Comparison of ENCODE assay signal across 16 cellular contexts in genomic region chr5:168002116-168002515, GRCh38.
DNase-seq lines count a peak whose midpoint lies in the region; ATAC-seq lines count a peak whose summit lies in the region.
"Had no signal": no experiment of that assay in that cellular context is flagged by ENCODE, and none has a peak within 500 bp of the region (broad histone marks: within the 10 kb centered on the region; RNA-seq: fewer than 3 reads in every experiment).

No MANE protein-coding gene starts in this region.

- H3K4me3 ChIP-seq in skeletal muscle cell (ENCODE audit: low read depth, low read length) = no peak overlapping the region
- H3K4me3 ChIP-seq: A549 had no signal

- no peaks in the 10 kb centered on the region for H3K9me3 Mint-ChIP-seq in activated naive CD8-positive, alpha-beta T cell treated with anti-CD3 and anti-CD28 coated beads, Interleukin-2, amount 50 U/mL, for 24 hours
- H3K9me3 Mint-ChIP-seq: CD4-positive, alpha-beta T cell; H9 had no signal

- no peak overlapping the region for H3K4me3 Mint-ChIP-seq in activated naive CD8-positive, alpha-beta T cell treated with anti-CD3 and anti-CD28 coated beads, Interleukin-2, amount 50 U/mL, for 24 hours
- H3K4me3 Mint-ChIP-seq: CD4-positive, alpha-beta T cell; H9 had no signal

- H3K4me1 Mint-ChIP-seq in activated naive CD8-positive, alpha-beta T cell treated with anti-CD3 and anti-CD28 coated beads, Interleukin-2, amount 50 U/mL, for 24 hours = no peaks in the 10 kb centered on the region

- H3K36me3 Mint-ChIP-seq in activated naive CD8-positive, alpha-beta T cell treated with anti-CD3 and anti-CD28 coated beads, Interleukin-2, amount 50 U/mL, for 24 hours (ENCODE audit: low read depth) = no peaks in the 10 kb centered on the region

- ATAC-seq in esophagus mucosa (peak; percentile 56), GM18861 (IDR thresholded peaks at IDR 0.05; ENCODE audit: unreplicated experiment) (no peak)
- no peak for ATAC-seq in activated naive CD8-positive, alpha-beta T cell treated with anti-CD3 and anti-CD28 coated beads, Interleukin-2, amount 50 U/mL, for 24 hours
- ATAC-seq: A549, HepG2 had no signal

- DNase-seq in NCI-H2107 treated with DMSO at 0.1 percent for 48 hours (lab: John Stamatoyannopoulos, UW; ENCODE audit: unreplicated experiment) = peak; percentile 48
- DNase-seq in NCI-H2107 (lab: John Stamatoyannopoulos, UW) = no peak
- DNase-seq in NCI-H69 (lab: John Stamatoyannopoulos, UW) = peak; percentile 90
- DNase-seq in skeletal muscle cell (ENCODE audit: low read depth) = peak; percentile 38
- DNase-seq in activated naive CD8-positive, alpha-beta T cell treated with anti-CD3 and anti-CD28 coated beads, Interleukin-2, amount 50 U/mL, for 24 hours = no peak
- no peak for DNase-seq in activated CD4-positive, alpha-beta T cell treated with anti-CD3 and anti-CD28 coated beads, Interleukin-2, amount 50 U/mL, for 1 hour
- DNase-seq: AML-193; Caco-2; CD4-positive, alpha-beta T cell; GDM1; GOT3; H9 had no signal

- no peaks in the 10 kb centered on the region for H3K27me3 Mint-ChIP-seq in activated naive CD8-positive, alpha-beta T cell treated with anti-CD3 and anti-CD28 coated beads, Interleukin-2, amount 50 U/mL, for 24 hours
- H3K27me3 Mint-ChIP-seq: CD4-positive, alpha-beta T cell had no signal

- H3K27ac Mint-ChIP-seq in activated naive CD8-positive, alpha-beta T cell treated with anti-CD3 and anti-CD28 coated beads, Interleukin-2, amount 50 U/mL, for 24 hours = no peak overlapping the region
- H3K27ac Mint-ChIP-seq: CD4-positive, alpha-beta T cell; H9 had no signal

Comparison
In these comparisons a context has a peak if more than half of its experiments do, and no peak if none do; other contexts are left out.
1. DNase-seq: peak in NCI-H2107 treated with DMSO at 0.1 percent for 48 hours (single experiment), NCI-H69 (single experiment) and skeletal muscle cell (single experiment); none in NCI-H2107 (single experiment), activated naive CD8-positive, alpha-beta T cell treated with anti-CD3 and anti-CD28 coated beads, Interleukin-2, amount 50 U/mL, for 24 hours (single experiment) and activated CD4-positive, alpha-beta T cell treated with anti-CD3 and anti-CD28 coated beads, Interleukin-2, amount 50 U/mL, for 1 hour (single experiment).